2 cellular contexts compared by ENCODE assay signal in genomic region chr4:120263623-120264022, GRCh38.
TF ChIP-seq lines count a peak whose summit lies in the region.

No MANE protein-coding gene starts in this region.

TF ChIP-seq in GM23338, 12 proteins besides CTCF, POLR2A, EP300 and RAD21:
- no peak for TF ChIP-seq ZNF462 (CRISPR knock-in tag; IDR thresholded peaks at IDR 0.05)
- TF ChIP-seq ZNF114 (CRISPR knock-in tag; IDR thresholded peaks at IDR 0.05) = no peak
TF ChIP-seq in GM23338: peak in this region for 0.

TF ChIP-seq in H1, 55 proteins besides CTCF, POLR2A, EP300 and RAD21:
- TF ChIP-seq CHD7 (IDR thresholded peaks at IDR 0.05; ENCODE audit: insufficient replicate concordance, low read length) (no peak), JUN (IDR thresholded peaks at IDR 0.05; ENCODE audit: low read depth, low read length) (no peak), RXRA (IDR thresholded peaks at IDR 0.05; ENCODE audit: insufficient read depth, low read depth, low read length) (no peak), SIX5 (IDR thresholded peaks at IDR 0.05; ENCODE audit: low read depth, low read length) (no peak), SP2 (IDR thresholded peaks at IDR 0.05; ENCODE audit: low read length) (no peak), FOSL1 (IDR thresholded peaks at IDR 0.05; ENCODE audit: insufficient read depth, low read depth, low read length) (no peak), RFX5 (IDR thresholded peaks at IDR 0.05; ENCODE audit: borderline replicate concordance, low read depth, low read length) (no peak), HDAC6 (IDR thresholded peaks at IDR 0.05; ENCODE audit: low read depth, low read length) (no peak), TAF7 (optimal IDR thresholded peaks at IDR 0.05; ENCODE audit: borderline replicate concordance, low read depth, low read length) (no peak), TAF1 (IDR thresholded peaks at IDR 0.05; ENCODE audit: low read depth, low read length) (no peak), SP4 (IDR thresholded peaks at IDR 0.05; ENCODE audit: low read length) (no peak), KDM1A (IDR thresholded peaks at IDR 0.05; ENCODE audit: borderline replicate concordance, low read length) (no peak)
